Comparison of ENCODE assay signal across 9 cellular contexts in the genomic region with DNA sequence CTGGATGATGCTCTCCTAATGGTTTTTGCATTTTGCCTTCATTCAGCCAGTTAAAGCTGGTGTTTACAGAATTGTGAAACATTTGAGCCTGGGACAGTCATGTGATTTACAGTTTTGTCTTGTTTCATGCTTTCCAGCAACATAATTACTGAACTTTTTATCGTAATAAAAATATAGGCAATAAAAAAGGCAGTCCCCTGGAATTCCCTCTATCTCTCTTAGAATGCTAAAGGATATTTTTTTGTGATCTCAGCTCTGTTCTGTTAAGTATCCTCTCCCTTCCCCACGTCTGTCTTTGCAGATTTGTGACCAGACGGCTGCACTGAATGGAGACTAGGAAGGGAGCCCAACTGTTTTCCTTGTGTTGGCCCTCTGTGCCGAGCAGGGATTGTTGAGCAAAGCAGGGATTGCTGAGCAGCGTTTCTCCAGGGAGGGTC.
A peak's percentile ranks its signal among the peaks of the same experiment; 100 is the strongest.
DNase-seq lines count a peak whose midpoint lies in the region; ATAC-seq and TF ChIP-seq lines count a peak whose summit lies in the region.
"Had no signal": no experiment of that assay in that cellular context is flagged by ENCODE, and none has a peak within 500 bp of the region (broad histone marks: within the 10 kb centered on the region; RNA-seq: fewer than 3 reads in every experiment).

No MANE protein-coding gene starts in this region.

- H3K4me3 ChIP-seq in GM23338: no peak overlapping the region
- peak overlapping the region; percentile 44 for H3K4me3 ChIP-seq in coronary artery
- H3K4me3 ChIP-seq in gastrocnemius medialis: no peak overlapping the region

- peak; percentile 89 for ATAC-seq in GM23338
- ATAC-seq in gastrocnemius medialis: peak; percentile 51 to 63
- ATAC-seq in GM21360 (IDR thresholded peaks at IDR 0.05; ENCODE audit: unreplicated experiment): no peak
- ATAC-seq in HG02588 (IDR thresholded peaks at IDR 0.05; ENCODE audit: unreplicated experiment): no peak

- intact Hi-C loops in gastrocnemius medialis (cut with DNase I; ENCODE audit: low total_unique reads): loop anchor here (5.0 kb wide), 1 partner anchor 457 kb away; no protein-coding TSS in a partner anchor

- H3K27ac Mint-ChIP-seq in GM23338: no peak overlapping the region
- no peak overlapping the region for H3K27ac Mint-ChIP-seq in activated naive CD8-positive, alpha-beta T cell treated with anti-CD3 and anti-CD28 coated beads for 36 hours

- in situ Hi-C loops in gastrocnemius medialis (cut with MboI; ENCODE audit: low sequenced_read_pairs in 4 of 4): no loop called here

- no peaks in the 10 kb centered on the region for H3K36me3 Mint-ChIP-seq in GM23338 (ENCODE audit: low read depth)
- no peaks in the 10 kb centered on the region for H3K36me3 Mint-ChIP-seq in activated naive CD8-positive, alpha-beta T cell treated with anti-CD3 and anti-CD28 coated beads for 36 hours

- H4K20me1 ChIP-seq in GM23338 (replicated peaks; ENCODE audit: insufficient read depth): no peaks in the 10 kb centered on the region

- H3K4me1 Mint-ChIP-seq in GM23338: peaks cover 20% of the 10 kb centered on the region; the same call in 2 of the 3 replicates
- H3K4me1 Mint-ChIP-seq in activated naive CD8-positive, alpha-beta T cell treated with anti-CD3 and anti-CD28 coated beads for 36 hours: no peaks in the 10 kb centered on the region

- TF ChIP-seq CTCF in GM23338 (conservative IDR thresholded peaks at IDR 0.05; ENCODE audit: low read depth in 2 of 2): no peak
- no peak for TF ChIP-seq CTCF in coronary artery (IDR thresholded peaks at IDR 0.05)
- no peak for TF ChIP-seq CTCF in gastrocnemius medialis (IDR thresholded peaks at IDR 0.05 in 4 of 5, conservative IDR thresholded peaks at IDR 0.05 in 1 of 5)

- H3F3A ChIP-seq in GM23338 (replicated peaks; ENCODE audit: low read depth): no peaks in the 10 kb centered on the region

- H3K9me3 ChIP-seq in gastrocnemius medialis: no peaks in the 10 kb centered on the region

- TF ChIP-seq POLR2A in gastrocnemius medialis (IDR thresholded peaks at IDR 0.05): no peak

- H3K4me1 ChIP-seq in GM23338 (ENCODE audit: insufficient read depth): peaks cover 10% of the 10 kb centered on the region
- H3K4me1 ChIP-seq in gastrocnemius medialis: peaks cover 0 to 4% of the 10 kb centered on the region in 2 donors

- no peaks in the 10 kb centered on the region for H3K9me3 Mint-ChIP-seq in GM23338
- no peaks in the 10 kb centered on the region for H3K9me3 Mint-ChIP-seq in activated naive CD8-positive, alpha-beta T cell treated with anti-CD3 and anti-CD28 coated beads for 36 hours

- H3K27me3 ChIP-seq in GM23338 (ENCODE audit: insufficient read depth) (no peaks in the 10 kb centered on the region), gastrocnemius medialis (no peaks in the 10 kb centered on the region)

- H2AFZ ChIP-seq in GM23338: peak overlapping the region; percentile 48; the same call in 1 of the 2 replicates

- no peak overlapping the region for H3K4me3 Mint-ChIP-seq in GM23338
- no peak overlapping the region for H3K4me3 Mint-ChIP-seq in activated naive CD8-positive, alpha-beta T cell treated with anti-CD3 and anti-CD28 coated beads for 36 hours

- H3K9me2 ChIP-seq in GM23338 (ENCODE audit: insufficient read depth): no peaks in the 10 kb centered on the region

- H3K27me3 Mint-ChIP-seq in GM23338 (ENCODE audit: insufficient read depth, low read depth, poor library complexity): peaks cover 1% of the 10 kb centered on the region
- no peaks in the 10 kb centered on the region for H3K27me3 Mint-ChIP-seq in activated naive CD8-positive, alpha-beta T cell treated with anti-CD3 and anti-CD28 coated beads for 36 hours

- H3K27ac ChIP-seq in GM23338 (ENCODE audit: low read depth): no peak overlapping the region
- peak overlapping the region in 1 of 2 donors; percentile 34 for H3K27ac ChIP-seq in coronary artery
- H3K27ac ChIP-seq in gastrocnemius medialis: peak overlapping the region in 1 of 4 donors; percentile 28

- no peaks in the 10 kb centered on the region for H3K79me2 ChIP-seq in GM23338 (replicated peaks; ENCODE audit: insufficient read depth)

- H3K36me3 ChIP-seq in GM23338 (ENCODE audit: insufficient read depth) (no peaks in the 10 kb centered on the region), gastrocnemius medialis (no peaks in the 10 kb centered on the region)

- no peak overlapping the region for H3K4me2 ChIP-seq in GM23338

- peak; percentile 36 for DNase-seq in GM23338 (ENCODE audit: low spot score)
- no peak for DNase-seq in coronary artery (ENCODE audit: low spot score)
- peak; percentile 90 for DNase-seq in left kidney (ENCODE audit: low read depth, low spot score)
- peak; percentile 4 to 15 for DNase-seq in gastrocnemius medialis
- DNase-seq in effector CD4-positive, alpha-beta T cell: no peak
- DNase-seq in activated naive CD8-positive, alpha-beta T cell treated with anti-CD3 and anti-CD28 coated beads for 36 hours: no peak
- DNase-seq: NCI-H1048 had no signal

TF ChIP-seq in GM23338, 12 proteins besides CTCF, POLR2A, EP300 and RAD21 (continues in another document):
- TF ChIP-seq EZH2phosphoT487 (IDR thresholded peaks at IDR 0.05; ENCODE audit: unreplicated experiment): no peak
- no peak for TF ChIP-seq ZNF462 (CRISPR knock-in tag; IDR thresholded peaks at IDR 0.05)

Comparison
In these comparisons a context has a peak if more than half of its experiments do, and no peak if none do; other contexts are left out.
1. ATAC-seq: peak in GM23338 (single experiment) and gastrocnemius medialis (2 of 2); none in GM21360 (single experiment) and HG02588 (single experiment).
2. DNase-seq: peak in GM23338 (single experiment), left kidney (single experiment) and gastrocnemius medialis (2 of 2); none in coronary artery (single experiment), effector CD4-positive, alpha-beta T cell (single experiment) and activated naive CD8-positive, alpha-beta T cell treated with anti-CD3 and anti-CD28 coated beads for 36 hours (single experiment).